Comparison of ENCODE assay signal across 1 cellular context in the genomic region with DNA sequence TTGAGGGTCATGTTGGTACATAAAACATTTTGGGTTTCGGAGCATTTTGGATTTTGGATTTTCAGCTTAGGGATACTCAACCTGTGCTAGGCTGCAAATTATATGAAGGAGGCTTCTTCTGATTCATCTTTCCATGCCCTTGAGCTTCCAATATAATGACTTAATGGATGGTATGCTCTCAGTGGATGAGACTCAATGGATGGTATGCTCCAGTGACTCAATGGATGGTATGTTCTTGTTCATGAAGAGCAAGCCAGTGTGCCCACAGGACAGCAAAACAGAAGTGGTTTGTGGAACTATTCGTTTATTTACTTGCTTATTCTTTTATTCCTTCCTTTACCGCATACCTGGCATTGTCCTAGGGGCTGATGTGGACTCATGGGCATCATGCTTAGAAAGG.
TF ChIP-seq lines count a peak whose summit lies in the region.

No MANE protein-coding gene starts in this region.

TF ChIP-seq in IMR-90, 13 proteins besides CTCF, POLR2A, EP300 and RAD21:
- TF ChIP-seq, protein P1, sequence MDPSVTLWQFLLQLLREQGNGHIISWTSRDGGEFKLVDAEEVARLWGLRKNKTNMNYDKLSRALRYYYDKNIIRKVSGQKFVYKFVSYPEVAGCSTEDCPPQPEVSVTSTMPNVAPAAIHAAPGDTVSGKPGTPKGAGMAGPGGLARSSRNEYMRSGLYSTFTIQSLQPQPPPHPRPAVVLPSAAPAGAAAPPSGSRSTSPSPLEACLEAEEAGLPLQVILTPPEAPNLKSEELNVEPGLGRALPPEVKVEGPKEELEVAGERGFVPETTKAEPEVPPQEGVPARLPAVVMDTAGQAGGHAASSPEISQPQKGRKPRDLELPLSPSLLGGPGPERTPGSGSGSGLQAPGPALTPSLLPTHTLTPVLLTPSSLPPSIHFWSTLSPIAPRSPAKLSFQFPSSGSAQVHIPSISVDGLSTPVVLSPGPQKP (IDR thresholded peaks at IDR 0.05; ENCODE audit: borderline replicate concordance, low read depth, low read length): no peak
TF ChIP-seq in IMR-90: peak in this region for 0.
